Comparison of ENCODE assay signal across 1 cellular context in genomic region chr16:73142995-73143394, GRCh38.
TF ChIP-seq lines count a peak whose summit lies in the region.

No MANE protein-coding gene starts in this region.

TF ChIP-seq in HepG2, 621 proteins besides CTCF, POLR2A, EP300 and RAD21:
- TF ChIP-seq ZNF687 (CRISPR knock-in tag; IDR thresholded peaks at IDR 0.05) (no peak), ZNF768 (CRISPR knock-in tag; IDR thresholded peaks at IDR 0.05) (no peak), FOSL1 (CRISPR knock-in tag; IDR thresholded peaks at IDR 0.05; ENCODE audit: borderline replicate concordance) (no peak)
